Comparison of ENCODE assay signal across 8 cellular contexts in the genomic region with DNA sequence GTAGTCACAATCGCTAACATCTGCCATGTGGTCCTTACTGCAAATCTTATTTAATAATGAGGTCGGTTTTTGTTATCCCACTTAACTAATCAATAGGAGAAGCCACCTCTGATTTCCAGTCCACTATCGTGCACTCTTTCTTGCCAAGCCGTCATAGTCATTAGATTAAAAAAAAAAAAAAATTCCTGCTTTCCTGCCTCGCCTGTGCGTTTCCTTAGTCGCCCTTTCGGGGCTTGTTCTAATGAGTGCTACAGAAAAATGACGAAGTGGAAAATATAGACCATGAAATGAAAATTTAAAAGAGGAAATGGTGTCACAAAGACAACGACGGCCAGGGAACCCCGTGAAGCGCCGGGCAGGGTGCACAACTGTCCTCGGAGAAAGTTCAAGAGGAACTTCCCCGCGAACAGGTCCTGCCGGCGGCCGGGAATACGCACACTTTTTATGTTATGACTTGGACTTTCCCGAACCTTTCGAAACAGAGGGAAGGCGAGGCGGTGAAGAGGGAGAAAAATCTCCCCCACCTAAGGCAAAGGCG. TPM values are rescaled to one million over a fixed set of nuclear protein-coding genes. Genes with fewer than 3 reads are reported as not detected.
DNase-seq lines count a peak whose midpoint lies in the region; ATAC-seq and TF ChIP-seq lines count a peak whose summit lies in the region.

No MANE protein-coding gene starts in this region.

- H3K36me3 Mint-ChIP-seq in activated T-helper 17 cell treated with anti-CD3 and anti-CD28 coated beads, Interleukin-2, amount 50 U/mL, for 72 hours (ENCODE audit: low read depth), result peaks cover 25% of the 10 kb centered on the region

- peak overlapping the region; percentile 96 for H3K4me3 Mint-ChIP-seq in activated T-helper 17 cell treated with anti-CD3 and anti-CD28 coated beads, Interleukin-2, amount 50 U/mL, for 72 hours

- peaks cover 2 to 45% (median 14%) of the 10 kb centered on the region in 3 donors for H3K4me1 ChIP-seq in gastroesophageal sphincter

- no peak for TF ChIP-seq POLR2A in gastroesophageal sphincter (IDR thresholded peaks at IDR 0.05)

- no peak for TF ChIP-seq CTCF in gastroesophageal sphincter (IDR thresholded peaks at IDR 0.05)

- H3K36me3 ChIP-seq in gastroesophageal sphincter, result no peaks in the 10 kb centered on the region

- peak overlapping the region; percentile 98 for H3K27ac Mint-ChIP-seq in activated T-helper 17 cell treated with anti-CD3 and anti-CD28 coated beads, Interleukin-2, amount 50 U/mL, for 72 hours

- CTCF ChIA-PET in HEK293T (lab: Yijun Ruan, JAX), result no interaction called here

- no peak for DNase-seq in HEK293T (ENCODE audit: extremely low spot score)
- peak; percentile 39 for DNase-seq in NCI-H146 (lab: John Stamatoyannopoulos, UW)
- peak; percentile 45 for DNase-seq in pons (ENCODE audit: low spot score)
- DNase-seq in NCI-H510A treated with DMSO at 0.1 percent for 48 hours (lab: John Stamatoyannopoulos, UW), result no peak
- no peak for DNase-seq in DMS153 treated with DMSO at 0.1 percent for 48 hours (lab: John Stamatoyannopoulos, UW; ENCODE audit: unreplicated experiment)

- no peaks in the 10 kb centered on the region for H3K27me3 ChIP-seq in gastroesophageal sphincter

- H3K4me3 ChIP-seq in gastroesophageal sphincter, result peak overlapping the region; percentile 72 to 81

- H3K9me3 ChIP-seq in gastroesophageal sphincter, result no peaks in the 10 kb centered on the region

- no peak for TF ChIP-seq EP300 in gastroesophageal sphincter (IDR thresholded peaks at IDR 0.05)

- no peaks in the 10 kb centered on the region for H3K27me3 Mint-ChIP-seq in activated T-helper 17 cell treated with anti-CD3 and anti-CD28 coated beads, Interleukin-2, amount 50 U/mL, for 72 hours

- POLR2A ChIA-PET in HEK293T (lab: Yijun Ruan, JAX), result interaction anchor here (0.8 to 3.8 kb wide), 8 partner anchors 8 to 1318 kb away, joined by 3 to 46 read pairs (median 6); a partner anchor contains a TSS

- 0 to 13% methylated on average over 7 to 10 of the region's 26 CpGs for WGBS in gastroesophageal sphincter (ENCODE audit: low coverage in 1 of 2), 2 donors

- H3K27ac ChIP-seq in gastroesophageal sphincter, result peak overlapping the region; percentile 78 to 97 (median 96)

- ATAC-seq in GM18499 (IDR thresholded peaks at IDR 0.05; ENCODE audit: insufficient read depth, unreplicated experiment) (peak; percentile 11), gastroesophageal sphincter (peak; percentile 16)
- peak; percentile 27 for ATAC-seq in activated T-helper 17 cell treated with anti-CD3 and anti-CD28 coated beads, Interleukin-2, amount 50 U/mL, for 72 hours (replicated peaks)

- no peaks in the 10 kb centered on the region for H3K9me3 Mint-ChIP-seq in activated T-helper 17 cell treated with anti-CD3 and anti-CD28 coated beads, Interleukin-2, amount 50 U/mL, for 72 hours

- peaks cover 11% of the 10 kb centered on the region for H3K4me1 Mint-ChIP-seq in activated T-helper 17 cell treated with anti-CD3 and anti-CD28 coated beads, Interleukin-2, amount 50 U/mL, for 72 hours

TF ChIP-seq in HEK293T, 16 proteins besides CTCF, POLR2A, EP300 and RAD21:
- no peak for TF ChIP-seq LEF1 (IDR thresholded peaks at IDR 0.05; ENCODE audit: borderline replicate concordance)
- peak; percentile 84 for TF ChIP-seq ZNF384 (IDR thresholded peaks at IDR 0.05)
- peak; percentile 66; the same call in 1 of the 2 replicates for TF ChIP-seq L3MBTL2 (conservative IDR thresholded peaks at IDR 0.05)

RNA-seq across cellular contexts. Expression of a gene that starts 0.3 kb away (rescaled TPM):
- total RNA-seq in activated T-helper 17 cell treated with anti-CD3 and anti-CD28 coated beads, Interleukin-2, amount 50 U/mL, for 72 hours, result 10 to 100 TPM; 39.1 to 41.5 TPM
- 10 to 100 TPM; 38.1 to 59.0 (median 54.8) TPM for total RNA-seq in gastroesophageal sphincter

Comparison
In these comparisons a context has a peak if more than half of its experiments do, and no peak if none do; other contexts are left out.
1. DNase-seq: peak in NCI-H146 (single experiment) and pons (single experiment); none in HEK293T (single experiment), NCI-H510A treated with DMSO at 0.1 percent for 48 hours (single experiment) and DMS153 treated with DMSO at 0.1 percent for 48 hours (single experiment).
2. Peak in every context shown above with its lines, with median percentiles within 50 percentile points of each other: ATAC-seq.